ENCODE assay signal across 20 cellular contexts in the genomic region with DNA sequence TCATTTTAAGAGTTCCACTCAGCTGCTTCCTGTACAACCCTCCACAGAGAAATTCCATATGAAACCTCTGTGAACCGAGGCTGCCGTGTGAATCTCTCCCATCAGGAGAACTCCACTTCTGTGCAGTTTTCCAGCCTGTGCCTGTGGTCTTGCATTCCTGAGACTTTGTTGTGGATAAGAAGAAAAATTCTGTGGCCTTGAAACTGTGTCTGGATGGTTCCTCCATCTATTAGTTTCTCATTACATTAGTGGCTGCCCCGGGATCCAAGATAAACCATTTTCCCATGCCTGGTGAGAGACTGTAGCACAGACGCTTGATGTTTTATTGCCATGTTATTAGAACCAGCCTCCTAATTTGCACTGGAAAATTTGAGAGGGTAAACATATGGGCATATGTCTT. TPM values are rescaled to one million over a fixed set of nuclear protein-coding genes. Genes with fewer than 3 reads are reported as not detected.
A peak's percentile ranks its signal among the peaks of the same experiment; 100 is the strongest.
DNase-seq lines count a peak whose midpoint lies in the region; FAIRE-seq and TF ChIP-seq lines count a peak whose summit lies in the region.
"Had no signal": no experiment of that assay in that cellular context is flagged by ENCODE, and none has a peak within 500 bp of the region (broad histone marks: within the 10 kb centered on the region; RNA-seq: fewer than 3 reads in every experiment).

No MANE protein-coding gene starts in this region.

- FAIRE-seq in astrocyte (lab: Jason Lieb, UNC): no peak
- FAIRE-seq: A549, GM12878, HTR-8/SVneo had no signal

- H2BK12ac ChIP-seq in mesenchymal stem cell (ENCODE audit: low read length in 2 of 2): no peak overlapping the region

- H3K4me2 ChIP-seq in astrocyte (ENCODE audit: low read length) (no peak overlapping the region), mesenchymal stem cell (ENCODE audit: low read length, poor library complexity, severe bottlenecking) (no peak overlapping the region)
- H3K4me2 ChIP-seq: A549 had no signal

- H3K79me2 ChIP-seq in astrocyte (ENCODE audit: insufficient read depth, low read length): no peaks in the 10 kb centered on the region

- no peaks in the 10 kb centered on the region for H3K9me3 ChIP-seq in KOPT-K1 (ENCODE audit: insufficient read depth, low read length, poor library complexity, severe bottlenecking)
- H3K9me3 ChIP-seq in astrocyte (ENCODE audit: insufficient read depth, low read depth, low read length): no peaks in the 10 kb centered on the region
- no peaks in the 10 kb centered on the region for H3K9me3 ChIP-seq in mesenchymal stem cell (ENCODE audit: control insufficient read depth, low read length)
- H3K9me3 ChIP-seq in thymus (ENCODE audit: control insufficient read depth): no peaks in the 10 kb centered on the region
- H3K9me3 ChIP-seq: A549, BE2C, SJSA1 had no signal

- H3K14ac ChIP-seq in mesenchymal stem cell (ENCODE audit: low read length in 2 of 2): no peak overlapping the region

- no peaks in the 10 kb centered on the region for H4K20me1 ChIP-seq in astrocyte (ENCODE audit: insufficient read depth, low read length)

- peak overlapping the region; percentile 28 for H3K27ac ChIP-seq in KOPT-K1 (ENCODE audit: low read depth, low read length, poor library complexity, severe bottlenecking)
- H3K27ac ChIP-seq in astrocyte (ENCODE audit: low read depth, low read length): no peak overlapping the region
- H3K27ac ChIP-seq in mesenchymal stem cell (ENCODE audit: low read length, poor library complexity, severe bottlenecking): peak overlapping the region; percentile 24
- H3K27ac ChIP-seq in thymus (ENCODE audit: low read depth): peak overlapping the region; percentile 11
- H3K27ac ChIP-seq: A549, GM23248, SJSA1 had no signal

- no peak overlapping the region for H4K91ac ChIP-seq in mesenchymal stem cell (ENCODE audit: low read length)

- H2BK5ac ChIP-seq in mesenchymal stem cell (ENCODE audit: low read depth, low read length, poor library complexity, severe bottlenecking): no peak overlapping the region

- H4K8ac ChIP-seq in mesenchymal stem cell (ENCODE audit: low read length): no peak overlapping the region

- H3K36me3 ChIP-seq in KOPT-K1 (ENCODE audit: insufficient read depth, low read length) (no peaks in the 10 kb centered on the region), astrocyte (ENCODE audit: insufficient read depth, low read length) (no peaks in the 10 kb centered on the region), mesenchymal stem cell (ENCODE audit: control insufficient read depth in 1 of 2, insufficient read depth in 2 of 2, low read depth in 1 of 2, low read length in 2 of 2) (peaks cover 0 to 12% of the 10 kb centered on the region in 2 experiments), thymus (ENCODE audit: control insufficient read depth, insufficient read depth) (no peaks in the 10 kb centered on the region)
- H3K36me3 ChIP-seq: BE2C, SJSA1 had no signal

- H2BK15ac ChIP-seq in mesenchymal stem cell (ENCODE audit: low read depth, poor library complexity, severe bottlenecking): no peak overlapping the region

- H2AFZ ChIP-seq in astrocyte (ENCODE audit: low read depth, low read length) (no peak overlapping the region), mesenchymal stem cell (ENCODE audit: low read depth, low read length) (no peak overlapping the region)
- H2AFZ ChIP-seq: GM23248 had no signal

- H3K27ac Mint-ChIP-seq in astrocyte (ENCODE audit: unreplicated experiment) (peak overlapping the region; percentile 62), progenitor cell of endocrine pancreas (no peak overlapping the region)
- H3K27ac Mint-ChIP-seq in activated naive CD4-positive, alpha-beta T cell treated with anti-CD3 and anti-CD28 coated beads for 36 hours: no peak overlapping the region
- H3K27ac Mint-ChIP-seq: CD4-positive, CD25-positive, alpha-beta regulatory T cell had no signal

- H3K4me1 Mint-ChIP-seq in astrocyte (ENCODE audit: low read depth, unreplicated experiment) (peaks cover 17% of the 10 kb centered on the region), progenitor cell of endocrine pancreas (ENCODE audit: low read depth) (no peaks in the 10 kb centered on the region)
- peaks cover 21% of the 10 kb centered on the region for H3K4me1 Mint-ChIP-seq in activated naive CD4-positive, alpha-beta T cell treated with anti-CD3 and anti-CD28 coated beads for 36 hours (ENCODE audit: low read depth)

- 89% methylated on average over 4 of the region's 4 CpGs for WGBS in mesenchymal stem cell
- over 99% methylated on average over 4 of the region's 4 CpGs for WGBS in thymus

- H3K27me3 ChIP-seq in astrocyte (ENCODE audit: insufficient read depth, low read length) (no peaks in the 10 kb centered on the region), mesenchymal stem cell (ENCODE audit: control insufficient read depth in 1 of 2, insufficient read depth in 1 of 2, low read length in 2 of 2) (no peaks in the 10 kb centered on the region), thymus (ENCODE audit: control insufficient read depth, insufficient read depth) (no peaks in the 10 kb centered on the region)
- H3K27me3 ChIP-seq: BE2C, SJSA1 had no signal

- DNase-seq in astrocyte (ENCODE audit: low read depth) (peak; percentile 57), mesenchymal stem cell (peak; percentile 24), progenitor cell of endocrine pancreas (ENCODE audit: low spot score, unreplicated experiment) (no peak), foreskin fibroblast (no peak)
- no peak for DNase-seq in activated naive CD4-positive, alpha-beta T cell treated with anti-CD3 and anti-CD28 coated beads for 36 hours
- DNase-seq: BE2C; CD4-positive, CD25-positive, alpha-beta regulatory T cell; DMS79 treated with DMSO at 0.1 percent for 48 hours; GM23248; HCEC 1CT; KG1; NCI-H1105 treated with DMSO at 0.1 percent for 48 hours; NCI-H446; OCI-M1 had no signal

- H3K4ac ChIP-seq in mesenchymal stem cell (ENCODE audit: low read depth in 1 of 2, low read length in 2 of 2): no peak overlapping the region

- H3K79me1 ChIP-seq in mesenchymal stem cell (replicated peaks; ENCODE audit: low read length, poor library complexity, severe bottlenecking): no peaks in the 10 kb centered on the region

- no peak overlapping the region for H3K4me3 Mint-ChIP-seq in astrocyte (ENCODE audit: unreplicated experiment)
- no peak overlapping the region for H3K4me3 Mint-ChIP-seq in progenitor cell of endocrine pancreas (ENCODE audit: low read depth)
- H3K4me3 Mint-ChIP-seq in activated naive CD4-positive, alpha-beta T cell treated with anti-CD3 and anti-CD28 coated beads for 36 hours: no peak overlapping the region

- H3K36me3 Mint-ChIP-seq in astrocyte (ENCODE audit: low read depth, unreplicated experiment) (peaks cover 7% of the 10 kb centered on the region), progenitor cell of endocrine pancreas (ENCODE audit: insufficient read depth) (peaks cover 5% of the 10 kb centered on the region)
- peaks cover 4% of the 10 kb centered on the region for H3K36me3 Mint-ChIP-seq in activated naive CD4-positive, alpha-beta T cell treated with anti-CD3 and anti-CD28 coated beads for 36 hours (ENCODE audit: low read depth)

- H3K18ac ChIP-seq in mesenchymal stem cell (ENCODE audit: low read depth in 1 of 2, low read length in 2 of 2): no peak overlapping the region

- H3K4me3 ChIP-seq in astrocyte (ENCODE audit: insufficient read depth, low read depth, low read length) (no peak overlapping the region), mesenchymal stem cell (ENCODE audit: insufficient read depth in 1 of 2, low read depth in 1 of 2, low read length in 2 of 2) (no peak overlapping the region), thymus (ENCODE audit: low read length) (no peak overlapping the region), foreskin fibroblast (ENCODE audit: low read depth in 1 of 2, low read length in 2 of 2) (no peak overlapping the region)
- H3K4me3 ChIP-seq: A549, GM12878, GM23248, SJSA1 had no signal

- H2AK5ac ChIP-seq in mesenchymal stem cell (ENCODE audit: low read length, severe bottlenecking): no peak overlapping the region

- intact Hi-C loops in activated naive CD4-positive, alpha-beta T cell treated with anti-CD3 and anti-CD28 coated beads for 36 hours (cut with micrococcal nuclease): no loop called here

- no peak for TF ChIP-seq CTCF in astrocyte (IDR thresholded peaks at IDR 0.05; ENCODE audit: insufficient read depth, low read depth, low read length)
- TF ChIP-seq CTCF in progenitor cell of endocrine pancreas (IDR thresholded peaks at IDR 0.05; ENCODE audit: unreplicated experiment): no peak
- TF ChIP-seq CTCF in foreskin fibroblast (IDR thresholded peaks at IDR 0.05; ENCODE audit: low read depth, low read length): no peak

- CTCF ChIA-PET in activated naive CD4-positive, alpha-beta T cell treated with anti-CD3 and anti-CD28 coated beads for 36 hours (lab: Charles Lee): no interaction called here

- H3K27me3 Mint-ChIP-seq in astrocyte (ENCODE audit: low read depth, unreplicated experiment) (peaks cover 4% of the 10 kb centered on the region), progenitor cell of endocrine pancreas (no peaks in the 10 kb centered on the region)
- H3K27me3 Mint-ChIP-seq in activated naive CD4-positive, alpha-beta T cell treated with anti-CD3 and anti-CD28 coated beads for 36 hours (ENCODE audit: low read depth): no peaks in the 10 kb centered on the region
- H3K27me3 Mint-ChIP-seq: CD4-positive, CD25-positive, alpha-beta regulatory T cell had no signal

- H3K9ac ChIP-seq in astrocyte (ENCODE audit: low read length) (no peak overlapping the region), mesenchymal stem cell (ENCODE audit: low read length) (no peak overlapping the region)
- H3K9ac ChIP-seq: GM23248 had no signal

- H3K9me3 Mint-ChIP-seq in astrocyte (ENCODE audit: unreplicated experiment) (no peaks in the 10 kb centered on the region), progenitor cell of endocrine pancreas (ENCODE audit: low read depth) (no peaks in the 10 kb centered on the region)
- no peaks in the 10 kb centered on the region for H3K9me3 Mint-ChIP-seq in activated naive CD4-positive, alpha-beta T cell treated with anti-CD3 and anti-CD28 coated beads for 36 hours
- H3K9me3 Mint-ChIP-seq: CD4-positive, CD25-positive, alpha-beta regulatory T cell had no signal

- H2BK120ac ChIP-seq in mesenchymal stem cell (ENCODE audit: low read depth, low read length): no peak overlapping the region

- peaks cover 3% of the 10 kb centered on the region for H3K4me1 ChIP-seq in astrocyte (ENCODE audit: insufficient read depth, low read length)
- peaks cover 8% of the 10 kb centered on the region for H3K4me1 ChIP-seq in mesenchymal stem cell (ENCODE audit: control insufficient read depth, insufficient read depth, low read depth, low read length)
- peaks cover 8% of the 10 kb centered on the region for H3K4me1 ChIP-seq in thymus (ENCODE audit: control insufficient read depth, insufficient read depth, low read length)
- H3K4me1 ChIP-seq: A549, BE2C had no signal

- H3K23ac ChIP-seq in mesenchymal stem cell (ENCODE audit: low read length in 2 of 2): no peak overlapping the region

RNA-seq across cellular contexts. Expression of a gene that starts 40.8 kb away (rescaled TPM):
- total RNA-seq in astrocyte: 22.2 and 23.6 TPM in 2 replicates
- polyA plus RNA-seq in mesenchymal stem cell (2013, experiment 1 of 2): 4.8 TPM
- 4.5 TPM for polyA plus RNA-seq in mesenchymal stem cell (2013, experiment 2 of 2)
- 7.8 TPM for polyA plus RNA-seq in thymus
- total RNA-seq in progenitor cell of endocrine pancreas: 14.3 and 15.1 TPM in 2 replicates
- 1 to 10 TPM; 1.6 to 3.0 TPM for total RNA-seq in activated naive CD4-positive, alpha-beta T cell treated with anti-CD3 and anti-CD28 coated beads for 36 hours

Comparison
In these comparisons a context has a peak if more than half of its experiments do, and no peak if none do; other contexts are left out.
1. DNase-seq: peak in astrocyte (single experiment) and mesenchymal stem cell (single experiment); none in progenitor cell of endocrine pancreas (single experiment), foreskin fibroblast (0 of 2) and activated naive CD4-positive, alpha-beta T cell treated with anti-CD3 and anti-CD28 coated beads for 36 hours (single experiment).